In genomic region chr1:49050041-49050440, GRCh38 we compare ENCODE assay signal across 15 cellular contexts.
DNase-seq lines count a peak whose midpoint lies in the region; ATAC-seq and TF ChIP-seq lines count a peak whose summit lies in the region.
"Had no signal": no experiment of that assay in that cellular context is flagged by ENCODE, and none has a peak within 500 bp of the region (broad histone marks: within the 10 kb centered on the region; RNA-seq: fewer than 3 reads in every experiment).

No MANE protein-coding gene starts in this region.

- H3K9ac ChIP-seq in H9 (ENCODE audit: extremely low read depth, insufficient read length, low read length), result no peak overlapping the region

- H2BK15ac ChIP-seq in H9 (ENCODE audit: low read depth, low read length), result no peak overlapping the region

- H3K4ac ChIP-seq in H9 (ENCODE audit: low read depth, low read length), result no peak overlapping the region

- H2BK120ac ChIP-seq in H9 (ENCODE audit: low read depth, low read length, poor library complexity, severe bottlenecking), result no peak overlapping the region

- no peak overlapping the region for H2AK5ac ChIP-seq in H9 (ENCODE audit: insufficient read length, low read length)

- no peak overlapping the region for H3K4me2 ChIP-seq in H9 (ENCODE audit: insufficient read depth, insufficient read length, low read length)

- H3K4me3 Mint-ChIP-seq in H9, result no peak overlapping the region
- H3K4me3 Mint-ChIP-seq: CD14-positive monocyte; CD8-positive, alpha-beta memory T cell had no signal

- no peak overlapping the region for H2BK20ac ChIP-seq in H9 (ENCODE audit: low read depth, low read length, poor library complexity, severe bottlenecking)

- ATAC-seq in GM18502 (IDR thresholded peaks at IDR 0.05; ENCODE audit: poor library complexity, unreplicated experiment) (no peak), HG03520 (IDR thresholded peaks at IDR 0.05; ENCODE audit: unreplicated experiment) (no peak)
- ATAC-seq: HCT116 had no signal

- H3K23ac ChIP-seq in H9 (ENCODE audit: insufficient read length, low read depth, low read length), result no peak overlapping the region

- H3K27me3 Mint-ChIP-seq in H9 (ENCODE audit: low read depth), result no peaks in the 10 kb centered on the region; the same call in none of the 2 replicates

- peaks cover 0 to 38% (median 3%) of the 10 kb centered on the region in 3 experiments; a peak in 5 of 7 replicates for H3K36me3 Mint-ChIP-seq in H9 (ENCODE audit: insufficient read depth in 1 of 3, low read depth in 3 of 3)
- H3K36me3 Mint-ChIP-seq: CD14-positive monocyte; CD8-positive, alpha-beta memory T cell had no signal

- H3K9me3 ChIP-seq in H9 (ENCODE audit: control insufficient read depth, low read depth, low read length), result peaks cover 44% of the 10 kb centered on the region

- H4K91ac ChIP-seq in H9 (ENCODE audit: insufficient read length, low read depth, low read length), result no peak overlapping the region

- no peak overlapping the region for H2AFZ ChIP-seq in H9 (ENCODE audit: low read length)

- H2BK12ac ChIP-seq in H9 (ENCODE audit: insufficient read length, low read depth, low read length), result no peak overlapping the region

- no peaks in the 10 kb centered on the region for H3K4me1 ChIP-seq in H9 (ENCODE audit: insufficient read depth, low read length)

- no peaks in the 10 kb centered on the region for H3K79me2 ChIP-seq in H9 (ENCODE audit: insufficient read depth, low read length)

- no peaks in the 10 kb centered on the region for H3K79me1 ChIP-seq in H9 (ENCODE audit: insufficient read depth, low read depth, low read length, poor library complexity, severe bottlenecking)

- H3K18ac ChIP-seq in H9 (ENCODE audit: insufficient read length, low read depth, low read length), result no peak overlapping the region

- H3K4me1 Mint-ChIP-seq in H9, result no peaks in the 10 kb centered on the region
- H3K4me1 Mint-ChIP-seq: CD14-positive monocyte; CD8-positive, alpha-beta memory T cell had no signal

- DNase-seq in DMS53 (lab: John Stamatoyannopoulos, UW), result peak; percentile 52
- no peak for DNase-seq in DMS53 treated with DMSO at 0.1 percent for 48 hours (lab: John Stamatoyannopoulos, UW; ENCODE audit: unreplicated experiment)
- DNase-seq in H9, result no peak
- peak; percentile 6 for DNase-seq in NCI-H69 (lab: John Stamatoyannopoulos, UW)
- peak; percentile 26 for DNase-seq in glomerular visceral epithelial cell (ENCODE audit: extremely low spot score)
- DNase-seq in DMS114 treated with DMSO at 0.1 percent for 48 hours (lab: John Stamatoyannopoulos, UW; ENCODE audit: unreplicated experiment), result no peak
- DNase-seq: CD8-positive, alpha-beta memory T cell; DMS 273 treated with DMSO at 0.1 percent for 48 hours; DND-41; GDM1 had no signal

- no peak overlapping the region for H3K56ac ChIP-seq in H9 (ENCODE audit: insufficient read length, low read depth, low read length)

- H4K20me1 ChIP-seq in H9 (ENCODE audit: control insufficient read depth, insufficient read depth, insufficient read length), result no peaks in the 10 kb centered on the region

- H3K27me3 ChIP-seq in H9 (ENCODE audit: insufficient read depth, low read length), result no peaks in the 10 kb centered on the region

- 100% methylated on average over 2 of the region's 4 CpGs for WGBS in H9 (ENCODE audit: extremely low coverage, insufficient read length, low lambda C conversion rate)

- H3K14ac ChIP-seq in H9 (ENCODE audit: insufficient read depth, low read length), result no peak overlapping the region

- H3T11ph ChIP-seq in H9 (ENCODE audit: low read length), result no peak overlapping the region

- H2BK5ac ChIP-seq in H9 (ENCODE audit: insufficient read length, low read length), result no peak overlapping the region

- H4K8ac ChIP-seq in H9 (replicated peaks; ENCODE audit: insufficient read length, low read depth, low read length), result no peak overlapping the region

- no peak for TF ChIP-seq CTCF in H9 (conservative IDR thresholded peaks at IDR 0.05)

- no peak overlapping the region for H3K27ac ChIP-seq in H9 (ENCODE audit: insufficient read length, low read depth, low read length)
- H3K27ac ChIP-seq: 22Rv1 had no signal

- H3K9me3 Mint-ChIP-seq in H9, result peaks cover 75 to 78% of the 10 kb centered on the region in 2 experiments
- H3K9me3 Mint-ChIP-seq: CD8-positive, alpha-beta memory T cell had no signal

- H4K5ac ChIP-seq in H9 (ENCODE audit: insufficient read length, low read depth, low read length), result peak overlapping the region; percentile 83

- H3K23me2 ChIP-seq in H9 (ENCODE audit: insufficient read length, low read depth, low read length, poor library complexity, severe bottlenecking), result no peaks in the 10 kb centered on the region

- H3K27ac Mint-ChIP-seq in H9, result no peak overlapping the region
- H3K27ac Mint-ChIP-seq: CD14-positive monocyte; CD8-positive, alpha-beta memory T cell had no signal

Comparison
In these comparisons a context has a peak if more than half of its experiments do, and no peak if none do; other contexts are left out.
1. DNase-seq: peak in DMS53 (single experiment), NCI-H69 (single experiment) and glomerular visceral epithelial cell (single experiment); none in DMS53 treated with DMSO at 0.1 percent for 48 hours (single experiment), H9 (single experiment) and DMS114 treated with DMSO at 0.1 percent for 48 hours (single experiment).